Comparison of ENCODE assay signal across 24 cellular contexts in the genomic region with DNA sequence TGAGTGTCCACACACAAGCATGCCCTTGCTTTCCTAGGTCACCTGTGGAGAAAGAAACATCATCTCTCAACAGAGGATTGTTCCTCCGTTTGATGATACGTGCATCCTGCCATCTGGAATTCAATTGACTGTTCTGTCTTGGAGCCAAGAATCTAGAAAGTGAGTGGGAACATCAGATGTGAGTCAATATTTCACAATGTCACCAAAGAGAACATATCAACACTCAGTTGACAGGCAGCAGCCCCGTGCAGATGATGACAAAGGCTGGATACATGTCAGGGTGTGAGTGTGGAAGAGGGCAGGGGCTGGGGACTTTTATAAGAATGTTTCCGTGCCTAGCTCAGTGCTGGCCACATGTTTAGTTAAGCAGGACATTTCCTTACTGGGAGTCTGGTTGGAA.
DNase-seq lines count a peak whose midpoint lies in the region; ATAC-seq and TF ChIP-seq lines count a peak whose summit lies in the region.
"Had no signal": no experiment of that assay in that cellular context is flagged by ENCODE, and none has a peak within 500 bp of the region (broad histone marks: within the 10 kb centered on the region; RNA-seq: fewer than 3 reads in every experiment).

No MANE protein-coding gene starts in this region.

- H3K36me3 ChIP-seq in left ventricle myocardium inferior (no peaks in the 10 kb centered on the region), adipocyte (ENCODE audit: control insufficient read depth, insufficient read depth, low read length, severe bottlenecking) (no peaks in the 10 kb centered on the region), WERI-Rb-1 (no peaks in the 10 kb centered on the region)
- H3K36me3 ChIP-seq: neutrophil, SJSA1, upper lobe of left lung had no signal

- H3K9me3 ChIP-seq in left ventricle myocardium inferior (replicated peaks) (no peaks in the 10 kb centered on the region), adipocyte (ENCODE audit: control insufficient read depth, low read length) (peaks cover 8% of the 10 kb centered on the region), WERI-Rb-1 (ENCODE audit: severe bottlenecking) (no peaks in the 10 kb centered on the region)
- H3K9me3 ChIP-seq: neutrophil, SJSA1, upper lobe of left lung had no signal

- DNase-seq in Right ventricle myocardium inferior (ENCODE audit: missing footprints) (no peak), left ventricle myocardium inferior (no peak), adipocyte (ENCODE audit: low read depth) (peak; percentile 48), fibroblast of mammary gland (ENCODE audit: low read depth) (peak; percentile 96), skeletal muscle cell (ENCODE audit: low read depth) (peak; percentile 81), WERI-Rb-1 (no peak), cerebellum (ENCODE audit: low spot score) (no peak), coronary artery (ENCODE audit: low spot score) (no peak)
- DNase-seq: 8988T; activated CD4-positive, alpha-beta T cell treated with anti-CD3 and anti-CD28 coated beads for 36 hours; activated CD8-positive, alpha-beta memory T cell treated with anti-CD3 and anti-CD28 coated beads, Interleukin-2, amount 50 U/mL, for 4 hours; anterior cingulate cortex; DMS153; kidney glomerular epithelial cell; midbrain; NCI-H1694; stimulated activated CD4-positive, alpha-beta T cell treated with anti-CD3 and anti-CD28 coated beads, Interleukin-1b, Interleukin-23, amount 100 ng/mL, for 48 hours; stimulated activated naive CD8-positive, alpha-beta T cell treated with anti-CD3 and anti-CD28 coated beads, Interleukin-15, amount 100 ng/mL, for 72 hours; upper lobe of left lung had no signal

- intact Hi-C loops in Right ventricle myocardium inferior (cut with DNase I) (no loop called here), left ventricle myocardium inferior (cut with micrococcal nuclease) (no loop called here)

- H3K9ac ChIP-seq in adipocyte (ENCODE audit: low read length) = no peak overlapping the region

- H3K4me1 ChIP-seq in left ventricle myocardium inferior (no peaks in the 10 kb centered on the region), adipocyte (ENCODE audit: control insufficient read depth, insufficient read depth, low read length) (peaks cover 8% of the 10 kb centered on the region)
- H3K4me1 ChIP-seq: upper lobe of left lung had no signal

- TF ChIP-seq CTCF in left ventricle myocardium inferior (IDR thresholded peaks at IDR 0.05; ENCODE audit: borderline replicate concordance) (no peak), fibroblast of mammary gland (conservative IDR thresholded peaks at IDR 0.05; ENCODE audit: control insufficient read depth, insufficient read depth, low read depth, low read length) (no peak), WERI-Rb-1 (IDR thresholded peaks at IDR 0.05; ENCODE audit: low read depth, low read length) (no peak), coronary artery (IDR thresholded peaks at IDR 0.05) (no peak)

- peak; percentile 62 for ATAC-seq in Right ventricle myocardium inferior
- ATAC-seq: activated CD4-positive, alpha-beta T cell treated with anti-CD3 and anti-CD28 coated beads for 36 hours; esophagus mucosa; sciatic nerve; stimulated activated naive CD8-positive, alpha-beta T cell treated with anti-CD3 and anti-CD28 coated beads, Interleukin-15, amount 100 ng/mL, for 72 hours had no signal

- H3K27me3 ChIP-seq in left ventricle myocardium inferior (ENCODE audit: low read depth) (peaks cover 6% of the 10 kb centered on the region), adipocyte (replicated peaks; ENCODE audit: control insufficient read depth, insufficient read depth, low read length) (no peaks in the 10 kb centered on the region), WERI-Rb-1 (ENCODE audit: insufficient read depth, low read depth, severe bottlenecking) (peaks cover 3% of the 10 kb centered on the region)
- H3K27me3 ChIP-seq: SJSA1, upper lobe of left lung had no signal

- H3K4me3 ChIP-seq in left ventricle myocardium inferior = no peak overlapping the region
- H3K4me3 ChIP-seq in adipocyte (ENCODE audit: low read length) = no peak overlapping the region
- no peak overlapping the region for H3K4me3 ChIP-seq in fibroblast of mammary gland (ENCODE audit: control insufficient read depth, low read depth, low read length)
- H3K4me3 ChIP-seq in skeletal muscle cell (ENCODE audit: low read depth, low read length) = no peak overlapping the region
- H3K4me3 ChIP-seq in WERI-Rb-1 (ENCODE audit: low read depth, low read length) = no peak overlapping the region
- no peak overlapping the region for H3K4me3 ChIP-seq in coronary artery
- H3K4me3 ChIP-seq: SJSA1, upper lobe of left lung had no signal

- H3K27ac ChIP-seq in left ventricle myocardium inferior (replicated peaks) = no peak overlapping the region
- H3K27ac ChIP-seq in WERI-Rb-1 = no peak overlapping the region
- no peak overlapping the region for H3K27ac ChIP-seq in coronary artery
- H3K27ac ChIP-seq: C4-2B, neutrophil, SJSA1, upper lobe of left lung had no signal

Comparison
In these comparisons a context has a peak if more than half of its experiments do, and no peak if none do; other contexts are left out.
1. DNase-seq: peak in adipocyte (single experiment), fibroblast of mammary gland (single experiment) and skeletal muscle cell (single experiment); none in Right ventricle myocardium inferior (single experiment), left ventricle myocardium inferior (single experiment), WERI-Rb-1 (single experiment), cerebellum (single experiment) and coronary artery (single experiment).